1 cellular context compared by ENCODE assay signal in the genomic region with DNA sequence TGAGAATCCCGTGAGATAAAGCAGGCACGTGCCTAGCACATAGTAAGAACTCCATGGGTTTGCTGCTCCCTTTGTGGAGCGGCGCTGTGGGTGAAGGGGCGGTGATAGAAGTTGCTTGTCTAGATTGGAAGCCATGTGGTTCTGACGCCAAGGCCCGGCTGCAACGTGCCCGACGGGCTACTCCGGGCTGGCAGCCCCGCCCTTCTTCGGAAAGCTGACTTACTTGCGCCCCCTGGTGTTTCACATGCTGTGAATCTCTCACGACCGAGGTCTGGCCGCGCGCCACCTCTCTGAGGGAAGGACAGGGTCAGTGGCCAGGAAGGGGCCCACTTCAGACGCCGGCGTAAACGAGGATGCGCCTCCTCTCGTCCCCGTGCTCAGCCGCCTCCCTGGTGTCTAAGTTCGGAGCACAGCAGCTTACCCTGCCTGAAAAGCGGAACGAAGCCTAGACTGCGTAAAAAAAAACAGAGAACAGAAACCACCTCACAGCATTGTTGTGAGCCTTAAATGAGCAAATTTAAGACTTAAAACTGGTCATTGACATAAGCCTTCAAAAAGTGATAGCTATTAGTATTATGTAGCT.
TF ChIP-seq lines count a peak whose summit lies in the region.

No MANE protein-coding gene starts in this region.

TF ChIP-seq in GM12878, 131 proteins besides CTCF, POLR2A, EP300 and RAD21 (continued from another document and continues in another):
- peak; percentile 55 for TF ChIP-seq MEF2B (IDR thresholded peaks at IDR 0.05; ENCODE audit: partially characterized antibody, poor library complexity, severe bottlenecking)
- no peak for TF ChIP-seq ASH2L (IDR thresholded peaks at IDR 0.05; ENCODE audit: borderline replicate concordance, low read depth)
- TF ChIP-seq TCF3 (IDR thresholded peaks at IDR 0.05; ENCODE audit: borderline replicate concordance, insufficient read depth, low read depth, low read length), result no peak
- no peak for TF ChIP-seq NR2C2 (IDR thresholded peaks at IDR 0.05; ENCODE audit: borderline replicate concordance, control insufficient read depth, insufficient read length, low read depth)
- no peak for TF ChIP-seq RFX5 (IDR thresholded peaks at IDR 0.05; ENCODE audit: low read depth, low read length)
- TF ChIP-seq, protein P1, sequence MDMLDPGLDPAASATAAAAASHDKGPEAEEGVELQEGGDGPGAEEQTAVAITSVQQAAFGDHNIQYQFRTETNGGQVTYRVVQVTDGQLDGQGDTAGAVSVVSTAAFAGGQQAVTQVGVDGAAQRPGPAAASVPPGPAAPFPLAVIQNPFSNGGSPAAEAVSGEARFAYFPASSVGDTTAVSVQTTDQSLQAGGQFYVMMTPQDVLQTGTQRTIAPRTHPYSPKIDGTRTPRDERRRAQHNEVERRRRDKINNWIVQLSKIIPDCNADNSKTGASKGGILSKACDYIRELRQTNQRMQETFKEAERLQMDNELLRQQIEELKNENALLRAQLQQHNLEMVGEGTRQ (IDR thresholded peaks at IDR 0.05; ENCODE audit: borderline replicate concordance, low read depth, low read length), result no peak
- no peak for TF ChIP-seq CUX1 (IDR thresholded peaks at IDR 0.05; ENCODE audit: insufficient replicate concordance, low read depth, low read length)
- peak; percentile 94; the same call in 1 of the 2 replicates for TF ChIP-seq CBX5 (IDR thresholded peaks at IDR 0.05; ENCODE audit: low read depth)
- peak; percentile 90 for TF ChIP-seq IKZF1 (conservative IDR thresholded peaks at IDR 0.05)
- TF ChIP-seq CEBPB (IDR thresholded peaks at IDR 0.05; ENCODE audit: borderline replicate concordance in 1 of 2, low read depth in 2 of 2, low read length in 2 of 2), result 0 out of 4 replicates have a peak, but pooled peaks of 1 of the 2 experiments have one; percentile 21
- no peak for TF ChIP-seq SREBF2 (IDR thresholded peaks at IDR 0.05; ENCODE audit: low read length)
- TF ChIP-seq JUNB (IDR thresholded peaks at IDR 0.05), result peak; percentile 51
- TF ChIP-seq FOS (IDR thresholded peaks at IDR 0.05; ENCODE audit: borderline replicate concordance, extremely low read depth, insufficient read length), result no peak
- peak; percentile 84 for TF ChIP-seq SKIL (IDR thresholded peaks at IDR 0.05; ENCODE audit: low read depth, poor library complexity, severe bottlenecking)
- TF ChIP-seq BRCA1 (IDR thresholded peaks at IDR 0.05; ENCODE audit: low read depth, low read length), result 0 out of 2 replicates have a peak, but pooled peaks have one; percentile 4
- peak in 1 of 2 experiments; percentile 60; a peak in 1 of 4 replicates for TF ChIP-seq ETV6 (conservative IDR thresholded peaks at IDR 0.05 in 1 of 2, IDR thresholded peaks at IDR 0.05 in 1 of 2; ENCODE audit: borderline replicate concordance in 1 of 2, low read depth in 1 of 2)
- TF ChIP-seq, protein P2, sequence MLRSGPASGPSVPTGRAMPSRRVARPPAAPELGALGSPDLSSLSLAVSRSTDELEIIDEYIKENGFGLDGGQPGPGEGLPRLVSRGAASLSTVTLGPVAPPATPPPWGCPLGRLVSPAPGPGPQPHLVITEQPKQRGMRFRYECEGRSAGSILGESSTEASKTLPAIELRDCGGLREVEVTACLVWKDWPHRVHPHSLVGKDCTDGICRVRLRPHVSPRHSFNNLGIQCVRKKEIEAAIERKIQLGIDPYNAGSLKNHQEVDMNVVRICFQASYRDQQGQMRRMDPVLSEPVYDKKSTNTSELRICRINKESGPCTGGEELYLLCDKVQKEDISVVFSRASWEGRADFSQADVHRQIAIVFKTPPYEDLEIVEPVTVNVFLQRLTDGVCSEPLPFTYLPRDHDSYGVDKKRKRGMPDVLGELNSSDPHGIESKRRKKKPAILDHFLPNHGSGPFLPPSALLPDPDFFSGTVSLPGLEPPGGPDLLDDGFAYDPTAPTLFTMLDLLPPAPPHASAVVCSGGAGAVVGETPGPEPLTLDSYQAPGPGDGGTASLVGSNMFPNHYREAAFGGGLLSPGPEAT (IDR thresholded peaks at IDR 0.05; ENCODE audit: low read depth), result peak; percentile 91
- TF ChIP-seq SIX5 (IDR thresholded peaks at IDR 0.05; ENCODE audit: low read depth, low read length, severe bottlenecking), result no peak
- TF ChIP-seq KLF5 (IDR thresholded peaks at IDR 0.05; ENCODE audit: partially characterized antibody), result no peak
- TF ChIP-seq RBBP5 (conservative IDR thresholded peaks at IDR 0.05), result no peak
- TF ChIP-seq HDAC2 (IDR thresholded peaks at IDR 0.05), result no peak
- TF ChIP-seq EZH2 (IDR thresholded peaks at IDR 0.05; ENCODE audit: borderline replicate concordance, control insufficient read depth, low read depth, low read length), result no peak
- TF ChIP-seq TCF12 (IDR thresholded peaks at IDR 0.05; ENCODE audit: low read depth, low read length), result 0 out of 2 replicates have a peak, but pooled peaks have one; percentile 56
- TF ChIP-seq, protein P3, sequence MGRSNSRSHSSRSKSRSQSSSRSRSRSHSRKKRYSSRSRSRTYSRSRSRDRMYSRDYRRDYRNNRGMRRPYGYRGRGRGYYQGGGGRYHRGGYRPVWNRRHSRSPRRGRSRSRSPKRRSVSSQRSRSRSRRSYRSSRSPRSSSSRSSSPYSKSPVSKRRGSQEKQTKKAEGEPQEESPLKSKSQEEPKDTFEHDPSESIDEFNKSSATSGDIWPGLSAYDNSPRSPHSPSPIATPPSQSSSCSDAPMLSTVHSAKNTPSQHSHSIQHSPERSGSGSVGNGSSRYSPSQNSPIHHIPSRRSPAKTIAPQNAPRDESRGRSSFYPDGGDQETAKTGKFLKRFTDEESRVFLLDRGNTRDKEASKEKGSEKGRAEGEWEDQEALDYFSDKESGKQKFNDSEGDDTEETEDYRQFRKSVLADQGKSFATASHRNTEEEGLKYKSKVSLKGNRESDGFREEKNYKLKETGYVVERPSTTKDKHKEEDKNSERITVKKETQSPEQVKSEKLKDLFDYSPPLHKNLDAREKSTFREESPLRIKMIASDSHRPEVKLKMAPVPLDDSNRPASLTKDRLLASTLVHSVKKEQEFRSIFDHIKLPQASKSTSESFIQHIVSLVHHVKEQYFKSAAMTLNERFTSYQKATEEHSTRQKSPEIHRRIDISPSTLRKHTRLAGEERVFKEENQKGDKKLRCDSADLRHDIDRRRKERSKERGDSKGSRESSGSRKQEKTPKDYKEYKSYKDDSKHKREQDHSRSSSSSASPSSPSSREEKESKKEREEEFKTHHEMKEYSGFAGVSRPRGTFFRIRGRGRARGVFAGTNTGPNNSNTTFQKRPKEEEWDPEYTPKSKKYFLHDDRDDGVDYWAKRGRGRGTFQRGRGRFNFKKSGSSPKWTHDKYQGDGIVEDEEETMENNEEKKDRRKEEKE (IDR thresholded peaks at IDR 0.05), result no peak
- no peak for TF ChIP-seq FOXK2 (IDR thresholded peaks at IDR 0.05)
- TF ChIP-seq ZNF24 (IDR thresholded peaks at IDR 0.05), result no peak
- TF ChIP-seq BCL11A (IDR thresholded peaks at IDR 0.05; ENCODE audit: low read depth, low read length), result peak; percentile 68; the same call in 1 of the 2 replicates
- TF ChIP-seq DPF2 (IDR thresholded peaks at IDR 0.05), result peak; percentile 92
- TF ChIP-seq POLR2AphosphoS2 (IDR thresholded peaks at IDR 0.05; ENCODE audit: low read depth, low read length), result no peak
- peak; percentile 86 for TF ChIP-seq SMC3 (IDR thresholded peaks at IDR 0.05; ENCODE audit: borderline replicate concordance, low read length)
- TF ChIP-seq POU2F2 (IDR thresholded peaks at IDR 0.05; ENCODE audit: borderline replicate concordance, low read depth, low read length), result peak; percentile 67; the same call in 1 of the 3 replicates
- peak; percentile 63 for TF ChIP-seq PKNOX1 (IDR thresholded peaks at IDR 0.05)
- 0 out of 2 replicates have a peak, but pooled peaks have one; percentile 21 for TF ChIP-seq CBFB (IDR thresholded peaks at IDR 0.05; ENCODE audit: low read depth)
- no peak for TF ChIP-seq HSF1 (IDR thresholded peaks at IDR 0.05; ENCODE audit: low read depth, low read length)
- TF ChIP-seq NFXL1 (IDR thresholded peaks at IDR 0.05; ENCODE audit: borderline replicate concordance), result no peak
- TF ChIP-seq, protein P4, sequence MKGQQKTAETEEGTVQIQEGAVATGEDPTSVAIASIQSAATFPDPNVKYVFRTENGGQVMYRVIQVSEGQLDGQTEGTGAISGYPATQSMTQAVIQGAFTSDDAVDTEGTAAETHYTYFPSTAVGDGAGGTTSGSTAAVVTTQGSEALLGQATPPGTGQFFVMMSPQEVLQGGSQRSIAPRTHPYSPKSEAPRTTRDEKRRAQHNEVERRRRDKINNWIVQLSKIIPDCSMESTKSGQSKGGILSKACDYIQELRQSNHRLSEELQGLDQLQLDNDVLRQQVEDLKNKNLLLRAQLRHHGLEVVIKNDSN (IDR thresholded peaks at IDR 0.05; ENCODE audit: borderline replicate concordance, extremely low read length, insufficient read depth, low read depth, low read length), result no peak
- peak; percentile 98 for TF ChIP-seq NBN (IDR thresholded peaks at IDR 0.05)
